Comparison of ENCODE assay signal across 12 cellular contexts in the genomic region with DNA sequence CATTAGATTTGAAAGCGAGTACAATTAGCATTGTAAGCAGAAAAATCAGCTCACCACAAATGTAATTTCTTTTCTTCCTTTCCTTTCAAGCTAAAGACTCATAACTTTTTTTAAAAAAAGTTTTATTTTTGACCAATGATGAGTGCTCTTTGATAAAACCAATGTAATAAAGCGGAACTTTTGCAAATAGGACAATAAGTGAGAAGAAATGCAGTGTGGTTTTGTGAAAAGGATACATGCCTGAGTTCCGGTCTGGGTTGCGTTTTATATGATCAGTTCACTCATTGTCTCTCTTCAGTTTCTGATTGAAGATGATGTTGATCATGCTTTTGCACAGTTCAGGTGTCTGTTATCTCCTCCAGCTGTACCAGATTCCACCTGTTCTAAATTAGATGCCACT.
"Had no signal": no experiment of that assay in that cellular context is flagged by ENCODE, and none has a peak within 500 bp of the region (broad histone marks: within the 10 kb centered on the region; RNA-seq: fewer than 3 reads in every experiment).

No MANE protein-coding gene starts in this region.

- DNase-seq: activated naive CD4-positive, alpha-beta T cell treated with anti-CD3 and anti-CD28 coated beads, Interleukin-2, amount 10 ng/mL, durations not matched to agents 7 days and 5 days; esophagus squamous epithelium; kidney; left lung; mammary epithelial cell; naive B cell; pancreas; stimulated activated CD4-positive, alpha-beta T cell treated with anti-CD3 and anti-CD28 coated beads, Interleukin-12 subunit alpha, Interleukin-12 subunit beta, amount 100 ng/mL, for 4 hours; stimulated activated CD4-positive, alpha-beta T cell treated with anti-CD3 and anti-CD28 coated beads, Interleukin-2, amount 100 ng/mL, for 24 hours had no signal

- H3K36me3 Mint-ChIP-seq: naive B cell had no signal

- H3K27me3 ChIP-seq: esophagus squamous epithelium, hepatocyte, left lung, pancreas had no signal

- H3K4me3 ChIP-seq: coronary artery, esophagus squamous epithelium, hepatocyte, left lung, pancreas had no signal

- H3K27me3 Mint-ChIP-seq: activated CD4-positive, alpha-beta T cell treated with anti-CD3 and anti-CD28 coated beads, Interleukin-2, amount 10 ng/mL, durations not matched to agents 24 days and 14 days; activated naive CD4-positive, alpha-beta T cell treated with anti-CD3 and anti-CD28 coated beads, Interleukin-2, amount 10 ng/mL, durations not matched to agents 7 days and 5 days; naive B cell had no signal

- H3K27ac ChIP-seq: coronary artery, esophagus squamous epithelium, hepatocyte, left lung, pancreas had no signal

- H3K9me3 Mint-ChIP-seq: activated CD4-positive, alpha-beta T cell treated with anti-CD3 and anti-CD28 coated beads, Interleukin-2, amount 10 ng/mL, durations not matched to agents 24 days and 14 days; activated naive CD4-positive, alpha-beta T cell treated with anti-CD3 and anti-CD28 coated beads, Interleukin-2, amount 10 ng/mL, durations not matched to agents 7 days and 5 days; naive B cell had no signal

- H3K27ac Mint-ChIP-seq: activated CD4-positive, alpha-beta T cell treated with anti-CD3 and anti-CD28 coated beads, Interleukin-2, amount 10 ng/mL, durations not matched to agents 24 days and 14 days; activated naive CD4-positive, alpha-beta T cell treated with anti-CD3 and anti-CD28 coated beads, Interleukin-2, amount 10 ng/mL, durations not matched to agents 7 days and 5 days; naive B cell had no signal

- H3K4me1 ChIP-seq: esophagus squamous epithelium, left lung, pancreas had no signal

- ATAC-seq: left lung, pancreas had no signal

- H3K9me3 ChIP-seq: esophagus squamous epithelium, left lung had no signal

- H3K4me3 Mint-ChIP-seq: activated CD4-positive, alpha-beta T cell treated with anti-CD3 and anti-CD28 coated beads, Interleukin-2, amount 10 ng/mL, durations not matched to agents 24 days and 14 days; activated naive CD4-positive, alpha-beta T cell treated with anti-CD3 and anti-CD28 coated beads, Interleukin-2, amount 10 ng/mL, durations not matched to agents 7 days and 5 days had no signal

- H3K36me3 ChIP-seq: esophagus squamous epithelium, left lung, pancreas had no signal
